Comparison of ENCODE assay signal across 20 cellular contexts in the genomic region with DNA sequence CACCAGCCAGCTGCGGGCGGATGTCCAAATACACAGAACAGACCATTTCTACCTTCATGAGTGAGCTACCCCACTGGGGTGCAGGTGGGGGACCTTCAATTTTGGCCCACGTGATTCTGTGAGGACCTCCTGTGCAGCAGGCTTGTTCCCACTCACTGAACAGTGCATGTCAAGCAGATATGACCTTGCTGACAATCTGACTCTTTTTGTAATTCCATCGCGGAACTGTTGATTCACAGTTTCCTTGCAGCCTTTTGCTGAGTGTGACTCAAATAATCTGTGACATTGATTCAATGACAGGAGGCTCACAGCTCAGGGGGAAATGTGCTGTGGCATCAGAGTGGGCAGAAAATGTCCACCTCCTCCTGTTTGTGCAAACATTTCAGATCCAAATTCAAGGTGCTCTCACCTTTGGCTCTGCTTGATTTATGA.
DNase-seq lines count a peak whose midpoint lies in the region; ATAC-seq, FAIRE-seq and TF ChIP-seq lines count a peak whose summit lies in the region.
"Had no signal": no experiment of that assay in that cellular context is flagged by ENCODE, and none has a peak within 500 bp of the region (broad histone marks: within the 10 kb centered on the region; RNA-seq: fewer than 3 reads in every experiment).

No MANE protein-coding gene starts in this region.

- H3K27ac Mint-ChIP-seq in MCF 10A (ENCODE audit: low read depth, unreplicated experiment), result peak overlapping the region; percentile 52
- peak overlapping the region; percentile 24 for H3K27ac Mint-ChIP-seq in activated naive CD8-positive, alpha-beta T cell treated with anti-CD3 and anti-CD28 coated beads, Interleukin-2, amount 50 U/mL, for 24 hours
- H3K27ac Mint-ChIP-seq: B cell had no signal

- peaks cover 5% of the 10 kb centered on the region for H3K27me3 ChIP-seq in mammary epithelial cell (ENCODE audit: insufficient read depth, low read length)
- H3K27me3 ChIP-seq: vagina had no signal

- WGBS in mammary epithelial cell (ENCODE audit: low coverage, missing lambda C conversion rate), result 68% methylated on average over 5 of the region's 5 CpGs

- dilution Hi-C loops in mammary epithelial cell (cut with HindIII; ENCODE audit: low sequenced_read_pairs), result no loop called here

- no peaks in the 10 kb centered on the region for H3K36me3 ChIP-seq in mammary epithelial cell (ENCODE audit: insufficient read depth, low read length)
- H3K36me3 ChIP-seq: vagina had no signal

- H3K27ac ChIP-seq in mammary epithelial cell (ENCODE audit: insufficient read depth, low read depth, low read length), result no peak overlapping the region
- H3K27ac ChIP-seq: epithelial cell of prostate, KMS-11, psoas muscle, vagina had no signal

- no peak overlapping the region for H3K4me3 ChIP-seq in mammary epithelial cell (replicated peaks in 1 of 3; ENCODE audit: insufficient read depth in 1 of 3, low read depth in 2 of 3, low read length in 3 of 3)
- H3K4me3 ChIP-seq: psoas muscle, vagina had no signal

- no peaks in the 10 kb centered on the region for H3K9me3 ChIP-seq in mammary epithelial cell (replicated peaks; ENCODE audit: insufficient read depth, low read length)
- H3K9me3 ChIP-seq: psoas muscle, vagina had no signal

- H3K79me2 ChIP-seq in mammary epithelial cell (ENCODE audit: insufficient read depth, low read length), result no peaks in the 10 kb centered on the region

- peak in 2 of 3 experiments; percentile 43 to 76 for DNase-seq in NCI-H1417 (lab: John Stamatoyannopoulos, UW)
- no peak for DNase-seq in NCI-H1417 treated with DMSO at 0.1 percent for 48 hours (lab: John Stamatoyannopoulos, UW)
- no peak for DNase-seq in MCF 10A (ENCODE audit: unreplicated experiment)
- no peak for DNase-seq in mammary epithelial cell
- DNase-seq in activated naive CD8-positive, alpha-beta T cell treated with anti-CD3 and anti-CD28 coated beads, Interleukin-2, amount 50 U/mL, for 24 hours, result peak; percentile 13
- DNase-seq in renal cortical epithelial cell (ENCODE audit: low read depth), result peak; percentile 4
- no peak for DNase-seq in GM19239 (ENCODE audit: insufficient read length, low spot score)
- DNase-seq: 8988T; activated T-cell treated with anti-CD3 and anti-CD28 coated beads, Interleukin-2, amount 50 U/mL, for 4 hours; foreskin fibroblast; NCI-H2107; NCI-H510A treated with DMSO at 0.1 percent for 48 hours; psoas muscle; small intestine had no signal

- POLR2A ChIA-PET in MCF 10A (lab: Yijun Ruan, JAX), result no interaction called here

- intact Hi-C loops in MCF 10A (cut with micrococcal nuclease), result no loop called here
- intact Hi-C loops in mammary epithelial cell (cut with micrococcal nuclease), result no loop called here

- H3K9me3 Mint-ChIP-seq in MCF 10A (ENCODE audit: unreplicated experiment), result peaks cover 7% of the 10 kb centered on the region
- H3K9me3 Mint-ChIP-seq in activated naive CD8-positive, alpha-beta T cell treated with anti-CD3 and anti-CD28 coated beads, Interleukin-2, amount 50 U/mL, for 24 hours, result peaks cover 5% of the 10 kb centered on the region
- H3K9me3 Mint-ChIP-seq: activated T-cell treated with anti-CD3 and anti-CD28 coated beads, Interleukin-2, amount 50 U/mL, for 4 hours had no signal

- no peaks in the 10 kb centered on the region for H3K27me3 Mint-ChIP-seq in MCF 10A (ENCODE audit: insufficient read depth, unreplicated experiment)
- no peaks in the 10 kb centered on the region for H3K27me3 Mint-ChIP-seq in activated naive CD8-positive, alpha-beta T cell treated with anti-CD3 and anti-CD28 coated beads, Interleukin-2, amount 50 U/mL, for 24 hours

- H3K4me2 ChIP-seq in mammary epithelial cell (ENCODE audit: insufficient read depth, low read depth, low read length), result no peak overlapping the region
- H3K4me2 ChIP-seq: KMS-11 had no signal

- no peaks in the 10 kb centered on the region for H4K20me1 ChIP-seq in mammary epithelial cell (ENCODE audit: insufficient read depth, low read length)

- TF ChIP-seq CTCF in MCF 10A (IDR thresholded peaks at IDR 0.05; ENCODE audit: unreplicated experiment), result no peak
- no peak for TF ChIP-seq CTCF in mammary epithelial cell (conservative IDR thresholded peaks at IDR 0.05 in 1 of 2, IDR thresholded peaks at IDR 0.05 in 1 of 2; ENCODE audit: extremely low read depth in 1 of 2, insufficient read depth in 1 of 2, low read depth in 1 of 2, low read length in 2 of 2)

- FAIRE-seq in GM19239 (lab: Jason Lieb, UNC), result no peak
- FAIRE-seq: small intestine had no signal

- H2AFZ ChIP-seq in mammary epithelial cell (ENCODE audit: low read depth, low read length), result no peak overlapping the region

- in situ Hi-C loops in mammary epithelial cell (cut with MboI; ENCODE audit: low sequenced_read_pairs in 2 of 2), result no loop called here

- H3K36me3 Mint-ChIP-seq in MCF 10A (ENCODE audit: insufficient read depth, unreplicated experiment), result no peaks in the 10 kb centered on the region
- no peaks in the 10 kb centered on the region for H3K36me3 Mint-ChIP-seq in activated naive CD8-positive, alpha-beta T cell treated with anti-CD3 and anti-CD28 coated beads, Interleukin-2, amount 50 U/mL, for 24 hours (ENCODE audit: low read depth)

- no peak overlapping the region for H3K4me3 Mint-ChIP-seq in MCF 10A (ENCODE audit: unreplicated experiment)
- H3K4me3 Mint-ChIP-seq in activated naive CD8-positive, alpha-beta T cell treated with anti-CD3 and anti-CD28 coated beads, Interleukin-2, amount 50 U/mL, for 24 hours, result no peak overlapping the region
- H3K4me3 Mint-ChIP-seq: activated T-cell treated with anti-CD3 and anti-CD28 coated beads, Interleukin-2, amount 50 U/mL, for 4 hours; B cell had no signal

- no peak overlapping the region for H3K9ac ChIP-seq in mammary epithelial cell (ENCODE audit: insufficient read depth, low read length)
- H3K9ac ChIP-seq: KMS-11 had no signal

- BruUV-seq in MCF 10A (replicated peaks; lab: Mats Ljungman, UMichigan) (no TSS peak), mammary epithelial cell (replicated peaks; lab: Mats Ljungman, UMichigan) (no TSS peak)

- H3K4me1 Mint-ChIP-seq in MCF 10A (ENCODE audit: insufficient read depth, unreplicated experiment), result no peaks in the 10 kb centered on the region
- peaks cover 11% of the 10 kb centered on the region for H3K4me1 Mint-ChIP-seq in activated naive CD8-positive, alpha-beta T cell treated with anti-CD3 and anti-CD28 coated beads, Interleukin-2, amount 50 U/mL, for 24 hours

- H3K4me1 ChIP-seq in mammary epithelial cell (ENCODE audit: insufficient read depth, low read length), result peaks cover 2% of the 10 kb centered on the region
- H3K4me1 ChIP-seq: psoas muscle had no signal

- CTCF ChIA-PET in MCF 10A (lab: Yijun Ruan, JAX), result no interaction called here
- CTCF ChIA-PET in mammary epithelial cell (lab: Charles Lee; ENCODE audit: low non-redundant PET), result no interaction called here

- ATAC-seq in activated naive CD8-positive, alpha-beta T cell treated with anti-CD3 and anti-CD28 coated beads, Interleukin-2, amount 50 U/mL, for 24 hours, result peak; percentile 85
- ATAC-seq in GM21528 (IDR thresholded peaks at IDR 0.05; ENCODE audit: low FRiP score, unreplicated experiment), result no peak
- ATAC-seq: HCT116, psoas muscle had no signal

Comparison
In these comparisons a context has a peak if more than half of its experiments do, and no peak if none do; other contexts are left out.
1. DNase-seq: peak in NCI-H1417 (2 of 3), activated naive CD8-positive, alpha-beta T cell treated with anti-CD3 and anti-CD28 coated beads, Interleukin-2, amount 50 U/mL, for 24 hours (single experiment) and renal cortical epithelial cell (single experiment); none in NCI-H1417 treated with DMSO at 0.1 percent for 48 hours (single experiment), MCF 10A (single experiment), mammary epithelial cell (single experiment) and GM19239 (single experiment).